ENCODE assay signal across 8 cellular contexts in the genomic region with DNA sequence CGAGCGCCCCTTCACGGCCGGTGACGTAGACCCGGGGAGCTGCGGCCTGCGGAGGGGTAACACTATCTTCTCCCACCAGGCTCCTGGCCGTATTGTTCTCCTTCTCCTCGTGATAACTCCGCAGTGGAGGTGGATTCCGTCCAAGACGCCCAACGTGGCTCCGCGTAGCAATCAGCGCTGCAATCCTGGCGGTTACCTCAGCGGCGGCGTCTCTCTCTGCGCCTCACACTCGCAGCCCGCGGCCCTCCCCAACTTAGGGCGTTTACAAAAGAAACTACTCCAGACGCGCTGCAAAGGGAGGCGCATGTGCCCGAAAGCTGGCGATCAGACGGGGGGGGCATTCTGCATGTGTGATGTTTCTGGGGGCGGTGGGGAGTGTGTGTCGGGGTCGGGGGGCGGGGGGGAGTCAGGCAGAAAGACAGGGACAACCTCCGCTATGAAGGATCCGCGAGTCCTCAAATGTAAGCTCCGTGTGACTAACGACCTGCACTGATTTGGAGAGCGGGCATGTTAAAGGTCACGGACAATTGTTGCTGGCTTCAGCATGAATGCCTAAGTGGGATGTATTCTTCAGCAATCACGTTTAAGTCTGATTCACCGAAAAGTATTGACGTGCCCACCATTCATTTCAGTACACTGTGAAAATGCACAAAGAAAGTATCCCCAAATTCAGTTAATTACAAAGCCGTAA. TPM values are rescaled to one million over a fixed set of nuclear protein-coding genes. Genes with fewer than 3 reads are reported as not detected.
DNase-seq lines count a peak whose midpoint lies in the region; ATAC-seq and TF ChIP-seq lines count a peak whose summit lies in the region.

No MANE protein-coding gene starts in this region.

- peak overlapping the region; percentile 57 for H3K4me3 Mint-ChIP-seq in central memory CD8-positive, alpha-beta T cell

- WGBS in right lobe of liver (ENCODE audit: insufficient coverage, low coverage, low lambda C conversion rate, missing lambda C conversion rate), result 33% methylated on average over 18 of the region's 47 CpGs

- H3K27me3 ChIP-seq in ACC112 (ENCODE audit: insufficient read depth, low read length) (no peaks in the 10 kb centered on the region), HL-60 (ENCODE audit: insufficient read depth, poor library complexity, severe bottlenecking) (no peaks in the 10 kb centered on the region), right lobe of liver (no peaks in the 10 kb centered on the region)

- H3K27ac ChIP-seq in ACC112 (ENCODE audit: low read depth, low read length), result no peak overlapping the region; the same call in 1 of the 2 replicates
- H3K27ac ChIP-seq in HL-60 (replicated peaks), result peak overlapping the region; percentile 94
- peak overlapping the region; percentile 54 to 78 (median 71) for H3K27ac ChIP-seq in right lobe of liver

- H3K9me3 ChIP-seq in right lobe of liver, result no peaks in the 10 kb centered on the region

- H3K4me3 ChIP-seq in ACC112 (ENCODE audit: low read depth, low read length) (peak overlapping the region; percentile 77), HL-60 (replicated peaks; ENCODE audit: insufficient read depth, low read length) (peak overlapping the region; percentile 79), right lobe of liver (peak overlapping the region; percentile 46 to 76 (median 57))

- DNase-seq in HL-60 (ENCODE audit: low read depth in 1 of 2, low spot score in 1 of 2) (peak; percentile 94 to 97), SKM-1 treated with dmso at 0.1 percent for 144 hours (lab: John Stamatoyannopoulos, UW; ENCODE audit: unreplicated experiment) (peak; percentile 74), right lobe of liver (peak; percentile 69 to 79 (median 70)), KG1 (lab: John Stamatoyannopoulos, UW) (no peak)
- DNase-seq in central memory CD8-positive, alpha-beta T cell (ENCODE audit: low spot score in 2 of 2), result no peak
- peak; percentile 22 for DNase-seq in stimulated activated naive CD4-positive, alpha-beta T cell treated with Interleukin-2 at 50 U/mL for 16 hours (lab: John Stamatoyannopoulos, UW)

- H3K79me2 ChIP-seq in ACC112 (ENCODE audit: control insufficient read depth, insufficient read depth, low read length, unreplicated experiment), result peaks cover 14% of the 10 kb centered on the region

- no peak overlapping the region for H3K27ac Mint-ChIP-seq in central memory CD8-positive, alpha-beta T cell (ENCODE audit: low read depth)

- H3K27me3 Mint-ChIP-seq in central memory CD8-positive, alpha-beta T cell, result peaks cover 79% of the 10 kb centered on the region

- intact Hi-C loops in right lobe of liver (cut with DNase I), result no loop called here

- H3K36me3 ChIP-seq in ACC112 (ENCODE audit: insufficient read depth, low read length) (no peaks in the 10 kb centered on the region), right lobe of liver (no peaks in the 10 kb centered on the region)

- H3K4me1 Mint-ChIP-seq in central memory CD8-positive, alpha-beta T cell, result peaks cover 23% of the 10 kb centered on the region

- H3K4me1 ChIP-seq in ACC112 (ENCODE audit: control insufficient read depth, insufficient read depth, low read length, unreplicated experiment) (no peaks in the 10 kb centered on the region), right lobe of liver (no peaks in the 10 kb centered on the region)

- TF ChIP-seq CTCF in HL-60 (IDR thresholded peaks at IDR 0.05; ENCODE audit: insufficient read depth, low read length), result no peak
- no peak for TF ChIP-seq CTCF in right lobe of liver (IDR thresholded peaks at IDR 0.05)

- no peaks in the 10 kb centered on the region for H3K9me3 Mint-ChIP-seq in central memory CD8-positive, alpha-beta T cell

- peaks cover 15% of the 10 kb centered on the region for H3K36me3 Mint-ChIP-seq in central memory CD8-positive, alpha-beta T cell (ENCODE audit: insufficient read depth)

- H2AFZ ChIP-seq in ACC112 (ENCODE audit: low read length, unreplicated experiment), result peak overlapping the region; percentile 5

- ATAC-seq in central memory CD8-positive, alpha-beta T cell (replicated peaks; ENCODE audit: extremely low read depth, poor library complexity, severe bottlenecking), result no peak
- ATAC-seq in right lobe of liver (peak; percentile 1 to 38 (median 6)), GM18868 (IDR thresholded peaks at IDR 0.05; ENCODE audit: unreplicated experiment) (no peak)

- TF ChIP-seq POLR2A in right lobe of liver (IDR thresholded peaks at IDR 0.05), result peak; percentile 27

RNA-seq across cellular contexts. Expression of gene ZNF516, which starts 1.3 kb away (rescaled TPM):
- total RNA-seq in right lobe of liver, result 10 to 100 TPM; 10.2 to 16.0 (median 13.7) TPM

Comparison
In these comparisons a context has a peak if more than half of its experiments do, and no peak if none do; other contexts are left out.
1. DNase-seq: peak in HL-60 (2 of 2), SKM-1 treated with dmso at 0.1 percent for 144 hours (single experiment), right lobe of liver (3 of 3) and stimulated activated naive CD4-positive, alpha-beta T cell treated with Interleukin-2 at 50 U/mL for 16 hours (single experiment); none in central memory CD8-positive, alpha-beta T cell (0 of 2) and KG1 (single experiment).
2. ATAC-seq: peak in right lobe of liver (4 of 4); none in central memory CD8-positive, alpha-beta T cell (single experiment) and GM18868 (single experiment).
3. Peak in every context shown above with its lines, with median percentiles within 50 percentile points of each other: H3K4me3 ChIP-seq.